In the genomic region with DNA sequence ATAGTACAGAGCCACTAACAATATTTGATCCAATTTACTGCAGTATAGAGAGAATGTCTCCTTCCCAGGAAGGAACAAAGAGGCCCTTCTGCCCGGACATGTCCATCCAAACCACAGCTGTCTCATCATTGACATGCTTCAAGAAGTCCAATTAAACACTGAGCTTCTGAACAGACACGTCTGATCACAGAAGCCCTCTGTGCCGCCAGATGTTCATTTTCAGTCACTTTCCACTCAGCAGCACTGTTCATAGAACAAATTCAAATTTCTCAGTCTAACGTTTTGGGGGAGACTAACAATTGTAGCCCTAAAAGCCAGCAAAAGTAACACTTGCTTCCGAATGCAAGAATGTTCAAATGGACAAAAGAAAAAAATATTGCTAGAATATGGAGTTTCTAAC, we compare ENCODE assay signal across 8 cellular contexts. TPM values are rescaled to one million over a fixed set of nuclear protein-coding genes. Genes with fewer than 3 reads are reported as not detected.
DNase-seq lines count a peak whose midpoint lies in the region; ATAC-seq, FAIRE-seq and TF ChIP-seq lines count a peak whose summit lies in the region.

No MANE protein-coding gene starts in this region.

- TF ChIP-seq CTCF in GM12878 (IDR thresholded peaks at IDR 0.05 in 2 of 3, conservative IDR thresholded peaks at IDR 0.05 in 1 of 3; ENCODE audit: control insufficient read depth in 2 of 3, extremely low read depth in 1 of 3, insufficient read depth in 1 of 3, low read depth in 3 of 3, low read length in 3 of 3) (no peak), GM10266 (IDR thresholded peaks at IDR 0.05; ENCODE audit: control insufficient read depth, insufficient read depth, low read depth, missing control alignments) (no peak)

- no peak overlapping the region for H2BK120ac ChIP-seq in mesenchymal stem cell (ENCODE audit: low read depth, low read length)

- peaks cover 39% of the 10 kb centered on the region for H3K4me1 ChIP-seq in CD8-positive, alpha-beta memory T cell (ENCODE audit: insufficient read depth, low read length)
- H3K4me1 ChIP-seq in GM12878 (ENCODE audit: control insufficient read depth, insufficient read depth, low read length), result peaks cover 28% of the 10 kb centered on the region
- peaks cover 20% of the 10 kb centered on the region for H3K4me1 ChIP-seq in mesenchymal stem cell (ENCODE audit: control insufficient read depth, insufficient read depth, low read depth, low read length)

- no peaks in the 10 kb centered on the region for H3K27me3 ChIP-seq in CD8-positive, alpha-beta memory T cell (ENCODE audit: insufficient read depth, low read length, poor library complexity, severe bottlenecking)
- no peaks in the 10 kb centered on the region for H3K27me3 ChIP-seq in GM12878 (replicated peaks in 1 of 2; ENCODE audit: control insufficient read depth in 2 of 2, insufficient read depth in 2 of 2, low read length in 1 of 2)
- H3K27me3 ChIP-seq in mesenchymal stem cell (ENCODE audit: control insufficient read depth in 1 of 2, insufficient read depth in 1 of 2, low read length in 2 of 2), result no peaks in the 10 kb centered on the region

- intact Hi-C loops in GM12878 (cut with micrococcal nuclease; ENCODE audit: unreplicated experiment), result loop anchor here (2.0 to 5.0 kb wide), 2 partner anchors 15 to 39 kb away; partner anchors contain the start of genes TXNDC11 and ZC3H7A

- H3K23ac ChIP-seq in mesenchymal stem cell (ENCODE audit: low read length in 2 of 2), result no peak overlapping the region

- TF ChIP-seq POLR2A in GM12878 (IDR thresholded peaks at IDR 0.05; ENCODE audit: low read depth, low read length), result no peak

- peaks cover 0 to 40% (median 3%) of the 10 kb centered on the region in 3 donors for H3K36me3 Mint-ChIP-seq in CD8-positive, alpha-beta memory T cell

- H4K8ac ChIP-seq in mesenchymal stem cell (ENCODE audit: low read length), result peak overlapping the region; percentile 80

- CTCF ChIA-PET in CD8-positive, alpha-beta memory T cell (lab: Charles Lee), result interaction anchor here (1.0 to 8.1 kb wide), 3 partner anchors 12 to 286 kb away, joined by 3 to 92 read pairs (median 6); partner anchors contain the start of gene ZC3H7A
- CTCF ChIA-PET in GM12878 (lab: Yijun Ruan, JAX), result interaction anchor here (0.6 to 3.6 kb wide), 12 partner anchors 9 to 112 kb away, joined by 3 to 42 read pairs (median 5); partner anchors contain the start of genes TXNDC11 and ZC3H7A

- DNase-seq in CD8-positive, alpha-beta memory T cell, result no peak
- DNase-seq in NCI-H146 treated with DMSO at 0.1 percent for 48 hours (lab: John Stamatoyannopoulos, UW; ENCODE audit: unreplicated experiment), result peak; percentile 65
- DNase-seq in GM12878 (ENCODE audit: low read depth, low spot score), result peak; percentile 51
- peak; percentile 43 for DNase-seq in mesenchymal stem cell
- no peak for DNase-seq in islet precursor cell
- DNase-seq in GM10266 (ENCODE audit: extremely low spot score), result no peak

- FAIRE-seq in GM12878 (lab: Jason Lieb, UNC), result no peak

- H3K4me2 ChIP-seq in GM12878 (ENCODE audit: control insufficient read depth, insufficient read depth) (peak overlapping the region; percentile 99), mesenchymal stem cell (ENCODE audit: low read length, poor library complexity, severe bottlenecking) (peak overlapping the region; percentile 29)

- no peaks in the 10 kb centered on the region for H3K27me3 Mint-ChIP-seq in CD8-positive, alpha-beta memory T cell

- H3K36me3 ChIP-seq in CD8-positive, alpha-beta memory T cell (ENCODE audit: insufficient read depth, low read length), result peaks cover 4% of the 10 kb centered on the region
- H3K36me3 ChIP-seq in GM12878 (ENCODE audit: control insufficient read depth in 2 of 2, insufficient read depth in 2 of 2, low read length in 1 of 2) (peaks cover 2 to 5% of the 10 kb centered on the region in 2 experiments; a peak in 3 of 4 replicates), mesenchymal stem cell (ENCODE audit: control insufficient read depth in 1 of 2, insufficient read depth in 2 of 2, low read depth in 1 of 2, low read length in 2 of 2) (peaks cover 10 to 37% of the 10 kb centered on the region in 2 experiments)

- in situ Hi-C loops in GM12878 (cut with MboI), result no loop called here

- peak; percentile 28 to 53; a peak in 2 of 4 replicates for TF ChIP-seq EP300 in GM12878 (IDR thresholded peaks at IDR 0.05; ENCODE audit: borderline replicate concordance in 1 of 2, control insufficient read depth in 1 of 2, low read depth in 2 of 2, low read length in 2 of 2)

- H3K9me3 Mint-ChIP-seq in CD8-positive, alpha-beta memory T cell, result no peaks in the 10 kb centered on the region

- H3K4ac ChIP-seq in mesenchymal stem cell (ENCODE audit: low read depth in 1 of 2, low read length in 2 of 2), result peak overlapping the region in 1 of 2 experiments; percentile 73

- ATAC-seq in GM12878 (peak; percentile 58), GM21619 (IDR thresholded peaks at IDR 0.05; ENCODE audit: unreplicated experiment) (no peak), GM19452 (IDR thresholded peaks at IDR 0.05; ENCODE audit: unreplicated experiment) (no peak)

- H3K4me1 Mint-ChIP-seq in CD8-positive, alpha-beta memory T cell, result peaks cover 36 to 53% (median 49%) of the 10 kb centered on the region in 3 donors

- no peak overlapping the region for H2BK12ac ChIP-seq in mesenchymal stem cell (ENCODE audit: low read length in 2 of 2)

- H3K4me3 ChIP-seq in CD8-positive, alpha-beta memory T cell (ENCODE audit: low read length), result no peak overlapping the region
- peak overlapping the region; percentile 67 for H3K4me3 ChIP-seq in GM12878
- peak overlapping the region in 1 of 2 experiments; percentile 42 for H3K4me3 ChIP-seq in mesenchymal stem cell (ENCODE audit: insufficient read depth in 1 of 2, low read depth in 1 of 2, low read length in 2 of 2)

- H3K79me1 ChIP-seq in mesenchymal stem cell (replicated peaks; ENCODE audit: low read length, poor library complexity, severe bottlenecking), result peaks cover 4% of the 10 kb centered on the region

- peak overlapping the region; percentile 86 to 99 (median 96) for H3K27ac Mint-ChIP-seq in CD8-positive, alpha-beta memory T cell

- peak overlapping the region; percentile 0 to 84 (median 13) for H3K4me3 Mint-ChIP-seq in CD8-positive, alpha-beta memory T cell

- RAD21 ChIA-PET in GM12878 (lab: Charles Lee; ENCODE audit: unreplicated experiment), result interaction anchor here (0.6 to 8.1 kb wide), 14 partner anchors 11 to 840 kb away, joined by 3 to 174 read pairs (median 4); partner anchors contain the start of genes DEXI, TXNDC11 and ZC3H7A

- peak overlapping the region; percentile 44 for H2BK5ac ChIP-seq in mesenchymal stem cell (ENCODE audit: low read depth, low read length, poor library complexity, severe bottlenecking)

- no peak overlapping the region for H4K91ac ChIP-seq in mesenchymal stem cell (ENCODE audit: low read length)

- SMC1A ChIA-PET in GM12878 (lab: Charles Lee; ENCODE audit: uncharacterized antibody, unreplicated experiment), result interaction anchor here (0.6 to 10.3 kb wide), 16 partner anchors 12 to 762 kb away, joined by 3 to 184 read pairs (median 5); partner anchors contain the start of genes TXNDC11 and ZC3H7A

- WGBS in GM12878 (ENCODE audit: insufficient coverage, insufficient replicate concordance, low lambda C conversion rate, missing lambda C conversion rate), result 2% methylated on average over 5 of the region's 5 CpGs
- WGBS in mesenchymal stem cell, result 60% methylated on average over 5 of the region's 5 CpGs

- no peak overlapping the region for H3K14ac ChIP-seq in mesenchymal stem cell (ENCODE audit: low read length in 2 of 2)

- no peaks in the 10 kb centered on the region for H4K20me1 ChIP-seq in GM12878 (ENCODE audit: control insufficient read depth, insufficient read depth)

- no peak for TF ChIP-seq RAD21 in GM12878 (IDR thresholded peaks at IDR 0.05; ENCODE audit: insufficient read depth, low read depth, low read length)

- peak overlapping the region; percentile 33 to 76 for H3K18ac ChIP-seq in mesenchymal stem cell (ENCODE audit: low read depth in 1 of 2, low read length in 2 of 2)

- H3K9ac ChIP-seq in GM12878 (ENCODE audit: control insufficient read depth, insufficient read depth, low read length) (peak overlapping the region; percentile 93), mesenchymal stem cell (ENCODE audit: low read length) (peak overlapping the region; percentile 77)

- POLR2A ChIA-PET in CD8-positive, alpha-beta memory T cell (lab: Charles Lee), result interaction anchor here (2.0 kb wide), 2 partner anchors 16 to 40 kb away, joined by 9 read pairs; partner anchors contain the start of genes TXNDC11 and ZC3H7A
- POLR2A ChIA-PET in GM12878 (lab: Charles Lee), result interaction anchor here (0.6 to 21.9 kb wide), 15 partner anchors 8 to 526 kb away, joined by 3 to 410 read pairs (median 6); partner anchors contain the start of genes TXNDC11 and ZC3H7A

- peaks cover 58% of the 10 kb centered on the region for H3K79me2 ChIP-seq in GM12878 (ENCODE audit: control insufficient read depth, insufficient read depth, low read length)

- H2AK5ac ChIP-seq in mesenchymal stem cell (ENCODE audit: low read length, severe bottlenecking), result peak overlapping the region; percentile 95

- no peaks in the 10 kb centered on the region for H3K9me3 ChIP-seq in CD8-positive, alpha-beta memory T cell (ENCODE audit: low read length)
- H3K9me3 ChIP-seq in GM12878 (replicated peaks; ENCODE audit: control insufficient read depth, insufficient read depth, low read length) (no peaks in the 10 kb centered on the region), mesenchymal stem cell (ENCODE audit: control insufficient read depth, low read length) (no peaks in the 10 kb centered on the region)

- H3K27ac ChIP-seq in CD8-positive, alpha-beta memory T cell (ENCODE audit: low read depth, low read length), result peak overlapping the region; percentile 83
- H3K27ac ChIP-seq in GM12878 (ENCODE audit: control insufficient read depth, insufficient read depth), result peak overlapping the region; percentile 99
- peak overlapping the region; percentile 98 for H3K27ac ChIP-seq in mesenchymal stem cell (ENCODE audit: low read length, poor library complexity, severe bottlenecking)

- H2AFZ ChIP-seq in GM12878 (ENCODE audit: control insufficient read depth, low read depth, low read length) (no peak overlapping the region), mesenchymal stem cell (ENCODE audit: low read depth, low read length) (no peak overlapping the region)

- H2BK15ac ChIP-seq in mesenchymal stem cell (ENCODE audit: low read depth, poor library complexity, severe bottlenecking), result no peak overlapping the region

- BruUV-seq in GM12878 (replicated peaks; lab: Mats Ljungman, UMichigan), result no TSS peak

RNA-seq across cellular contexts. Expression of gene ZC3H7A, which starts 15.3 kb away (rescaled TPM):
- 10 to 100 TPM; 51.9 to 54.2 TPM for total RNA-seq in CD8-positive, alpha-beta memory T cell
- 35.6 TPM for polyA plus RNA-seq in CD8-positive, alpha-beta memory T cell
- total RNA-seq in GM12878 (2013; cell fraction: nucleolus; rRNA removed), result 438 and 443 TPM in 2 replicates
- 53.8 and 61.9 TPM in 2 replicates for total RNA-seq in GM12878 (2014; rRNA removed)
- 63.2 and 68.6 TPM in 2 replicates for total RNA-seq in GM12878 (2014; rRNA removed; fragmentation: Illumina TruSeq; extraction: Trizol)
- 67.0 and 67.9 TPM in 2 replicates for total RNA-seq in GM12878 (2021)
- polyA plus RNA-seq in GM12878 (2011; ENCODE audit: low read depth), result 58.3 TPM
- 188 and 243 TPM in 2 replicates for polyA plus RNA-seq in GM12878 (2011; rRNA removed)
- polyA plus RNA-seq in GM12878 (2011; cell fraction: cytosol; rRNA removed), result 117 and 155 TPM in 2 replicates
- 352 and 369 TPM in 2 replicates for polyA plus RNA-seq in GM12878 (2011; cell fraction: nucleus; rRNA removed)
- 57.6 and 76.8 TPM in 2 replicates for polyA plus RNA-seq in GM12878 (2012)
- polyA plus RNA-seq in GM12878 (2014; fragmentation: Illumina TruSeq; extraction: Trizol), result 94.8 and 123 TPM in 2 replicates
- 10 to 100 TPM; 46.3 to 77.8 TPM for polyA plus RNA-seq in GM12878 (2014; fragmentation: Nextera tagmentation; extraction: Ambion mirVana)
- 54.6 and 56.6 TPM in 2 replicates for polyA plus RNA-seq in GM12878 (2014; rRNA removed)
- 10 to 100 TPM; 69.4 to 70.0 TPM for polyA plus RNA-seq in GM12878 (2016; fragmentation: Nextera tagmentation; extraction: Ambion mirVana)
- 106 and 129 TPM in 2 replicates for polyA minus RNA-seq in GM12878 (2011; rRNA and poly(A)+ RNA removed)
- 34.3 and 36.0 TPM in 2 replicates for polyA minus RNA-seq in GM12878 (2011; cell fraction: cytosol; rRNA and poly(A)+ RNA removed)
- polyA minus RNA-seq in GM12878 (2011; cell fraction: nucleus; rRNA and poly(A)+ RNA removed), result 89.0 and 106 TPM in 2 replicates
- 36.3 TPM for polyA plus RNA-seq in mesenchymal stem cell (2013, experiment 1 of 2)
- polyA plus RNA-seq in mesenchymal stem cell (2013, experiment 2 of 2), result 35.3 TPM

RNA-seq across cellular contexts. Expression of gene TXNDC11, which starts 39.1 kb away (rescaled TPM):
- total RNA-seq in CD8-positive, alpha-beta memory T cell, result 10 to 100 TPM; 32.8 to 38.8 TPM
- 57.8 TPM for polyA plus RNA-seq in CD8-positive, alpha-beta memory T cell
- total RNA-seq in GM12878 (2013; cell fraction: nucleolus; rRNA removed), result 97.8 and 99.6 TPM in 2 replicates
- total RNA-seq in GM12878 (2014; rRNA removed) (54.4 and 59.1 TPM in 2 replicates), GM12878 (2014; rRNA removed; fragmentation: Illumina TruSeq; extraction: Trizol) (33.3 and 43.1 TPM in 2 replicates), GM12878 (2021) (45.8 and 51.8 TPM in 2 replicates)
- 38.0 TPM for polyA plus RNA-seq in GM12878 (2011; ENCODE audit: low read depth)
- polyA plus RNA-seq in GM12878 (2011; rRNA removed) (71.0 and 86.7 TPM in 2 replicates), GM12878 (2014; fragmentation: Illumina TruSeq; extraction: Trizol) (40.7 and 49.9 TPM in 2 replicates), GM12878 (2014; fragmentation: Nextera tagmentation; extraction: Ambion mirVana) (1 to 10 TPM; 1.7 to 7.3 TPM), GM12878 (2014; rRNA removed) (57.0 and 59.9 TPM in 2 replicates), GM12878 (2016; fragmentation: Nextera tagmentation; extraction: Ambion mirVana) (10 to 100 TPM; 69.8 to 70.7 TPM)
- polyA plus RNA-seq in GM12878 (2011; cell fraction: cytosol; rRNA removed), result 96.3 and 103 TPM in 2 replicates
- 86.4 and 91.4 TPM in 2 replicates for polyA plus RNA-seq in GM12878 (2011; cell fraction: nucleus; rRNA removed)
- polyA plus RNA-seq in GM12878 (2012), result 48.2 and 55.5 TPM in 2 replicates
- polyA minus RNA-seq in GM12878 (2011; rRNA and poly(A)+ RNA removed), result 79.2 and 95.3 TPM in 2 replicates
- 28.7 and 34.5 TPM in 2 replicates for polyA minus RNA-seq in GM12878 (2011; cell fraction: cytosol; rRNA and poly(A)+ RNA removed)
- 27.4 and 50.4 TPM in 2 replicates for polyA minus RNA-seq in GM12878 (2011; cell fraction: nucleus; rRNA and poly(A)+ RNA removed)
- polyA plus RNA-seq in mesenchymal stem cell (2013, experiment 1 of 2), result 31.9 TPM
- polyA plus RNA-seq in mesenchymal stem cell (2013, experiment 2 of 2), result 32.0 TPM

Comparison
In these comparisons a context has a peak if more than half of its experiments do, and no peak if none do; other contexts are left out.
1. DNase-seq: peak in NCI-H146 treated with DMSO at 0.1 percent for 48 hours (single experiment), GM12878 (single experiment) and mesenchymal stem cell (single experiment); none in CD8-positive, alpha-beta memory T cell (0 of 5), islet precursor cell (single experiment) and GM10266 (single experiment).
2. Peak in every context shown above with its lines, with median percentiles within 50 percentile points of each other: H3K27ac ChIP-seq.